In the genomic region with DNA sequence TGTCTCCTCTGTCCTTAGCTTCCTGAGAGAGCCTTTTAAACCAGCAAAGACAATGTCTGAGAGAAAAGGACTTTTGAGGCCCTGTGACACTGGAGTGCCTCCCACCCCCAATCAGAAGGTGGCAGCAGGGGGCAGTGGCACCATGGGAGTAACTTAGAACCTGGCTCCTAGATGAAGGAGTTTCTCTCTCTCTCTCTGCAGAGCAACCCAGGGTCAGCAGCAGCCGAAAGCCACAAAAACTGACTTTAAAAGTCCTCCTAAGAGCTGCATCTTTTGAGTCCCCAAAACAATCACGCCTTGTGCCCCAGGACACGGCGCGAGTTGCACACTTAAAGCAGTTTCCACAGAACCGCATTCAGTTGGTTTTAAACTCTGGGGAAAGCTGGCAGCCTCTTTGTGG, we compare ENCODE assay signal across 8 cellular contexts. TPM values are rescaled to one million over a fixed set of nuclear protein-coding genes. Genes with fewer than 3 reads are reported as not detected.
DNase-seq lines count a peak whose midpoint lies in the region; ATAC-seq and TF ChIP-seq lines count a peak whose summit lies in the region.

No MANE protein-coding gene starts in this region.

- H3K4me3 Mint-ChIP-seq in nephron progenitor cell: no peak overlapping the region

- TF ChIP-seq POLR2A in lower leg skin (IDR thresholded peaks at IDR 0.05): no peak

- DNase-seq in DMS 273 treated with DMSO at 0.1 percent for 48 hours (lab: John Stamatoyannopoulos, UW) (peak; percentile 16), HEK293T (ENCODE audit: extremely low spot score) (peak; percentile 33), RKO (ENCODE audit: low spot score) (peak; percentile 15), epidermal melanocyte (ENCODE audit: insufficient read length, low spot score) (peak; percentile 76), nephron progenitor cell (peak; percentile 47), lower leg skin (ENCODE audit: low spot score in 2 of 2) (no peak)

- intact Hi-C loops in lower leg skin (cut with DNase I; ENCODE audit: low total_unique reads): loop anchor here (10.0 kb wide), 1 partner anchor 98 kb away; no protein-coding TSS in a partner anchor

- peaks cover 5% of the 10 kb centered on the region for H3K27me3 Mint-ChIP-seq in nephron progenitor cell (ENCODE audit: low read depth, poor library complexity)

- H3K4me1 Mint-ChIP-seq in nephron progenitor cell: peaks cover 49% of the 10 kb centered on the region

- no peak overlapping the region for H3K27ac Mint-ChIP-seq in nephron progenitor cell

- POLR2A ChIA-PET in HEK293T (lab: Yijun Ruan, JAX): interaction anchor here (1.2 kb wide), 1 partner anchor 113 kb away, joined by 5 read pairs; a partner anchor contains a TSS

- CTCF ChIA-PET in HEK293T (lab: Yijun Ruan, JAX): interaction anchor here (0.7 to 2.4 kb wide), 8 partner anchors 9 to 685 kb away, joined by 3 to 12 read pairs (median 4); no protein-coding TSS in a partner anchor

- TF ChIP-seq CTCF in nephron progenitor cell (IDR thresholded peaks at IDR 0.05) (peak; percentile 48), lower leg skin (IDR thresholded peaks at IDR 0.05) (no peak)

- no peaks in the 10 kb centered on the region for H3K9me3 Mint-ChIP-seq in nephron progenitor cell

- H3K4me3 ChIP-seq in lower leg skin (ENCODE audit: low read depth, poor library complexity, severe bottlenecking): no peak overlapping the region

- no peak for ATAC-seq in HG03457 (IDR thresholded peaks at IDR 0.05; ENCODE audit: unreplicated experiment)
- no peak for ATAC-seq in HG02623 (IDR thresholded peaks at IDR 0.05; ENCODE audit: unreplicated experiment)

- 69 to 75% methylated on average over 6 of the region's 6 CpGs for WGBS in lower leg skin, 2 donors

- H3K36me3 Mint-ChIP-seq in nephron progenitor cell (ENCODE audit: low read depth): no peaks in the 10 kb centered on the region

TF ChIP-seq in HEK293T, 16 proteins besides CTCF, POLR2A, EP300 and RAD21:
- TF ChIP-seq FOXM1 (IDR thresholded peaks at IDR 0.05; ENCODE audit: borderline replicate concordance): no peak

RNA-seq across cellular contexts. Expression of a gene that starts 5.3 kb away (rescaled TPM):
- total RNA-seq in lower leg skin: 1 to 10 TPM in 1 of 4 donors, under 1 TPM in 1, not detected in 2; 0.97 to 1.7 TPM

Comparison
In these comparisons a context has a peak if more than half of its experiments do, and no peak if none do; other contexts are left out.
1. DNase-seq: peak in DMS 273 treated with DMSO at 0.1 percent for 48 hours (single experiment), HEK293T (single experiment), RKO (single experiment), epidermal melanocyte (single experiment) and nephron progenitor cell (single experiment); none in lower leg skin (0 of 2).